In genomic region chr3:127637546-127637945, GRCh38 we compare ENCODE assay signal across 9 cellular contexts. TPM values are rescaled to one million over a fixed set of nuclear protein-coding genes. Genes with fewer than 3 reads are reported as not detected.
A peak's percentile ranks its signal among the peaks of the same experiment; 100 is the strongest.
DNase-seq lines count a peak whose midpoint lies in the region; ATAC-seq lines count a peak whose summit lies in the region.
"Had no signal": no experiment of that assay in that cellular context is flagged by ENCODE, and none has a peak within 500 bp of the region (broad histone marks: within the 10 kb centered on the region; RNA-seq: fewer than 3 reads in every experiment).

No MANE protein-coding gene starts in this region.

- CTCF ChIA-PET in activated naive CD4-positive, alpha-beta T cell treated with anti-CD3 and anti-CD28 coated beads for 36 hours (lab: Charles Lee), result no interaction called here

- H3K4me1 Mint-ChIP-seq in activated naive CD4-positive, alpha-beta T cell treated with anti-CD3 and anti-CD28 coated beads for 36 hours (ENCODE audit: low read depth), result peaks cover 5% of the 10 kb centered on the region
- peaks cover 9% of the 10 kb centered on the region for H3K4me1 Mint-ChIP-seq in activated T-helper 17 cell treated with anti-CD3 and anti-CD28 coated beads, Interleukin-2, amount 50 U/mL, for 72 hours
- H3K4me1 Mint-ChIP-seq in stimulated activated naive CD8-positive, alpha-beta T cell treated with anti-CD3 and anti-CD28 coated beads, Interleukin-15, Interleukin-2, amounts not matched to agents 100 ng/mL and 50 ng/mL, for 24 hours (ENCODE audit: low read depth), result peaks cover 6% of the 10 kb centered on the region

- H3K27ac Mint-ChIP-seq in activated naive CD4-positive, alpha-beta T cell treated with anti-CD3 and anti-CD28 coated beads for 36 hours, result no peak overlapping the region
- H3K27ac Mint-ChIP-seq in activated T-helper 17 cell treated with anti-CD3 and anti-CD28 coated beads, Interleukin-2, amount 50 U/mL, for 72 hours, result peak overlapping the region; percentile 47
- peak overlapping the region; percentile 26 for H3K27ac Mint-ChIP-seq in stimulated activated naive CD8-positive, alpha-beta T cell treated with anti-CD3 and anti-CD28 coated beads, Interleukin-15, Interleukin-2, amounts not matched to agents 100 ng/mL and 50 ng/mL, for 24 hours

- peak; percentile 89 for ATAC-seq in activated T-helper 17 cell treated with anti-CD3 and anti-CD28 coated beads, Interleukin-2, amount 50 U/mL, for 72 hours (replicated peaks)
- ATAC-seq in HG02884 (IDR thresholded peaks at IDR 0.05; ENCODE audit: unreplicated experiment), result no peak

- no peak overlapping the region for H3K4me3 Mint-ChIP-seq in activated naive CD4-positive, alpha-beta T cell treated with anti-CD3 and anti-CD28 coated beads for 36 hours
- H3K4me3 Mint-ChIP-seq in activated T-helper 17 cell treated with anti-CD3 and anti-CD28 coated beads, Interleukin-2, amount 50 U/mL, for 72 hours, result no peak overlapping the region
- H3K4me3 Mint-ChIP-seq in stimulated activated naive CD8-positive, alpha-beta T cell treated with anti-CD3 and anti-CD28 coated beads, Interleukin-15, Interleukin-2, amounts not matched to agents 100 ng/mL and 50 ng/mL, for 24 hours, result no peak overlapping the region

- H3K27me3 Mint-ChIP-seq in activated naive CD4-positive, alpha-beta T cell treated with anti-CD3 and anti-CD28 coated beads for 36 hours (ENCODE audit: low read depth), result peaks cover 2% of the 10 kb centered on the region
- H3K27me3 Mint-ChIP-seq in activated T-helper 17 cell treated with anti-CD3 and anti-CD28 coated beads, Interleukin-2, amount 50 U/mL, for 72 hours, result peaks cover 6% of the 10 kb centered on the region
- peaks cover 3% of the 10 kb centered on the region for H3K27me3 Mint-ChIP-seq in stimulated activated naive CD8-positive, alpha-beta T cell treated with anti-CD3 and anti-CD28 coated beads, Interleukin-15, Interleukin-2, amounts not matched to agents 100 ng/mL and 50 ng/mL, for 24 hours

- no peaks in the 10 kb centered on the region for H3K36me3 Mint-ChIP-seq in activated naive CD4-positive, alpha-beta T cell treated with anti-CD3 and anti-CD28 coated beads for 36 hours (ENCODE audit: low read depth)
- no peaks in the 10 kb centered on the region for H3K36me3 Mint-ChIP-seq in activated T-helper 17 cell treated with anti-CD3 and anti-CD28 coated beads, Interleukin-2, amount 50 U/mL, for 72 hours (ENCODE audit: low read depth)
- no peaks in the 10 kb centered on the region for H3K36me3 Mint-ChIP-seq in stimulated activated naive CD8-positive, alpha-beta T cell treated with anti-CD3 and anti-CD28 coated beads, Interleukin-15, Interleukin-2, amounts not matched to agents 100 ng/mL and 50 ng/mL, for 24 hours (ENCODE audit: low read depth)

- intact Hi-C loops in activated naive CD4-positive, alpha-beta T cell treated with anti-CD3 and anti-CD28 coated beads for 36 hours (cut with micrococcal nuclease), result no loop called here

- no peaks in the 10 kb centered on the region for H3K9me3 Mint-ChIP-seq in activated naive CD4-positive, alpha-beta T cell treated with anti-CD3 and anti-CD28 coated beads for 36 hours
- no peaks in the 10 kb centered on the region for H3K9me3 Mint-ChIP-seq in activated T-helper 17 cell treated with anti-CD3 and anti-CD28 coated beads, Interleukin-2, amount 50 U/mL, for 72 hours
- H3K9me3 Mint-ChIP-seq in stimulated activated naive CD8-positive, alpha-beta T cell treated with anti-CD3 and anti-CD28 coated beads, Interleukin-15, Interleukin-2, amounts not matched to agents 100 ng/mL and 50 ng/mL, for 24 hours, result no peaks in the 10 kb centered on the region

- DNase-seq in activated naive CD4-positive, alpha-beta T cell treated with anti-CD3 and anti-CD28 coated beads for 36 hours, result peak; percentile 49
- DNase-seq in activated naive CD4-positive, alpha-beta T cell treated with anti-CD3 and anti-CD28 coated beads, Interleukin-2, amount 50 U/mL, for 16 hours, result no peak
- peak; percentile 21 for DNase-seq in NCI-H2029 treated with DMSO at 0.1 percent for 48 hours (lab: John Stamatoyannopoulos, UW)
- DNase-seq in hepatic stellate cell (ENCODE audit: low spot score), result no peak
- DNase-seq in occipital lobe (lab: John Stamatoyannopoulos, UW), result no peak
- DNase-seq: stimulated activated CD4-positive, alpha-beta T cell treated with anti-CD3 and anti-CD28 coated beads, Interleukin-15, amount 100 ng/mL, for 24 hours had no signal

RNA-seq across cellular contexts. Expression of gene PODXL2, which starts 8.6 kb away (rescaled TPM):
- total RNA-seq in activated naive CD4-positive, alpha-beta T cell treated with anti-CD3 and anti-CD28 coated beads for 36 hours, result 1 to 10 TPM in 1 of 2 experiments, under 1 TPM in 1; 0.98 to 1.1 TPM
- total RNA-seq in activated T-helper 17 cell treated with anti-CD3 and anti-CD28 coated beads, Interleukin-2, amount 50 U/mL, for 72 hours, result 1 to 10 TPM in 1 of 2 donors, under 1 TPM in 1; 0.69 to 1.4 TPM
- 160 TPM for total RNA-seq in occipital lobe

RNA-seq across cellular contexts. Expression of gene ABTB1, which starts 35.2 kb away (rescaled TPM):
- 10 to 100 TPM; 10.6 to 13.5 TPM for total RNA-seq in activated naive CD4-positive, alpha-beta T cell treated with anti-CD3 and anti-CD28 coated beads for 36 hours
- total RNA-seq in activated T-helper 17 cell treated with anti-CD3 and anti-CD28 coated beads, Interleukin-2, amount 50 U/mL, for 72 hours, result 10 to 100 TPM; 16.1 to 23.6 TPM
- total RNA-seq in occipital lobe, result 4.7 TPM

RNA-seq across cellular contexts. Expression of gene MCM2, which starts 39.3 kb away (rescaled TPM):
- 100 to 1,000 TPM; 250 to 259 TPM for total RNA-seq in activated naive CD4-positive, alpha-beta T cell treated with anti-CD3 and anti-CD28 coated beads for 36 hours
- 100 to 1,000 TPM; 143 to 221 TPM for total RNA-seq in activated T-helper 17 cell treated with anti-CD3 and anti-CD28 coated beads, Interleukin-2, amount 50 U/mL, for 72 hours
- total RNA-seq in occipital lobe, result 16.8 TPM

RNA-seq across cellular contexts. Expression of gene TPRA1, which starts 47.0 kb away (rescaled TPM):
- total RNA-seq in activated naive CD4-positive, alpha-beta T cell treated with anti-CD3 and anti-CD28 coated beads for 36 hours, result 10 to 100 TPM; 15.1 to 15.9 TPM
- total RNA-seq in activated T-helper 17 cell treated with anti-CD3 and anti-CD28 coated beads, Interleukin-2, amount 50 U/mL, for 72 hours, result 10 to 100 TPM; 23.1 to 32.5 TPM
- 18.6 TPM for total RNA-seq in occipital lobe

Comparison
In these comparisons a context has a peak if more than half of its experiments do, and no peak if none do; other contexts are left out.
1. DNase-seq: peak in activated naive CD4-positive, alpha-beta T cell treated with anti-CD3 and anti-CD28 coated beads for 36 hours (single experiment) and NCI-H2029 treated with DMSO at 0.1 percent for 48 hours (single experiment); none in activated naive CD4-positive, alpha-beta T cell treated with anti-CD3 and anti-CD28 coated beads, Interleukin-2, amount 50 U/mL, for 16 hours (single experiment), hepatic stellate cell (single experiment) and occipital lobe (single experiment).
2. RNA of gene PODXL2, which starts 8.6 kb away (total RNA-seq): 160 TPM in occipital lobe (single experiment); 0.69 to 1.4 TPM in activated T-helper 17 cell treated with anti-CD3 and anti-CD28 coated beads, Interleukin-2, amount 50 U/mL, for 72 hours and 0.98 to 1.1 TPM in activated naive CD4-positive, alpha-beta T cell treated with anti-CD3 and anti-CD28 coated beads for 36 hours; every median in the first group is over 10 times any median in the second.